ENCODE assay signal across 8 cellular contexts in genomic region chr4:139554726-139555072, GRCh38. TPM values are rescaled to one million over a fixed set of nuclear protein-coding genes. Genes with fewer than 3 reads are reported as not detected.
DNase-seq lines count a peak whose midpoint lies in the region; ATAC-seq and TF ChIP-seq lines count a peak whose summit lies in the region.

No MANE protein-coding gene starts in this region.

- no peaks in the 10 kb centered on the region for H3K9me3 Mint-ChIP-seq in HFFc6
- no peaks in the 10 kb centered on the region for H3K9me3 Mint-ChIP-seq in activated CD8-positive, alpha-beta T cell treated with anti-CD3 and anti-CD28 coated beads, Interleukin-2, amount 10 ng/mL, durations not matched to agents 7 days and 5 days (ENCODE audit: insufficient read depth)
- no peaks in the 10 kb centered on the region for H3K9me3 Mint-ChIP-seq in stimulated activated naive B cell treated with anti-CD40 and anti-IgM and Interleukin-4, amounts not matched to agents 10 μg/mL and 1 μg/mL and 100 μg/mL, for 72 hours

- H3K4me3 ChIP-seq in iPS-11a (ENCODE audit: low read depth, low read length), result peak overlapping the region; percentile 52

- TF ChIP-seq CTCF in HFFc6 (IDR thresholded peaks at IDR 0.05), result no peak

- intact Hi-C loops in posterior cingulate gyrus (cut with DNase I), result loop anchor here (5.0 kb wide), 2 partner anchors 102 to 377 kb away; partner anchors contain the start of genes ELF2 and RAB33B

- CTCF ChIA-PET in activated CD8-positive, alpha-beta T cell treated with anti-CD3 and anti-CD28 coated beads, Interleukin-2, amount 10 ng/mL, durations not matched to agents 7 days and 5 days (lab: Charles Lee), result interaction anchor here (0.9 to 2.1 kb wide), 7 partner anchors 10 to 524 kb away, joined by 3 to 5 read pairs (median 4); no protein-coding TSS in a partner anchor

- H3K4me3 Mint-ChIP-seq in HFFc6, result peak overlapping the region; percentile 94
- H3K4me3 Mint-ChIP-seq in activated CD8-positive, alpha-beta T cell treated with anti-CD3 and anti-CD28 coated beads, Interleukin-2, amount 10 ng/mL, durations not matched to agents 7 days and 5 days, result peak overlapping the region; percentile 91
- peak overlapping the region; percentile 95 to 97 for H3K4me3 Mint-ChIP-seq in stimulated activated naive B cell treated with anti-CD40 and anti-IgM and Interleukin-4, amounts not matched to agents 10 μg/mL and 1 μg/mL and 100 μg/mL, for 72 hours

- no peaks in the 10 kb centered on the region for H3K36me3 Mint-ChIP-seq in HFFc6 (ENCODE audit: low read depth)
- peaks cover 2% of the 10 kb centered on the region for H3K36me3 Mint-ChIP-seq in activated CD8-positive, alpha-beta T cell treated with anti-CD3 and anti-CD28 coated beads, Interleukin-2, amount 10 ng/mL, durations not matched to agents 7 days and 5 days (ENCODE audit: low read depth)
- peaks cover 3 to 10% of the 10 kb centered on the region in 2 donors for H3K36me3 Mint-ChIP-seq in stimulated activated naive B cell treated with anti-CD40 and anti-IgM and Interleukin-4, amounts not matched to agents 10 μg/mL and 1 μg/mL and 100 μg/mL, for 72 hours

- no peak for DNase-seq in HFFc6
- no peak for DNase-seq in activated CD8-positive, alpha-beta T cell treated with anti-CD3 and anti-CD28 coated beads, Interleukin-2, amount 10 ng/mL, durations not matched to agents 7 days and 5 days
- no peak for DNase-seq in stimulated activated naive B cell treated with anti-CD40 and anti-IgM and Interleukin-4, amounts not matched to agents 10 μg/mL and 1 μg/mL and 100 μg/mL, for 72 hours
- no peak for DNase-seq in stimulated activated CD4-positive, alpha-beta T cell treated with anti-CD3 and anti-CD28 coated beads, Interleukin-1b, Interleukin-23, amount 100 ng/mL, for 48 hours
- DNase-seq in SIG-M5 treated with dmso at 0.1 percent for 504 hours (lab: John Stamatoyannopoulos, UW; ENCODE audit: unreplicated experiment), result no peak
- DNase-seq in T1000 (lab: John Stamatoyannopoulos, UW), result no peak
- no peak for DNase-seq in posterior cingulate gyrus

- H3K27ac Mint-ChIP-seq in HFFc6, result peak overlapping the region; percentile 91
- H3K27ac Mint-ChIP-seq in activated CD8-positive, alpha-beta T cell treated with anti-CD3 and anti-CD28 coated beads, Interleukin-2, amount 10 ng/mL, durations not matched to agents 7 days and 5 days, result peak overlapping the region; percentile 96
- peak overlapping the region; percentile 97 for H3K27ac Mint-ChIP-seq in stimulated activated naive B cell treated with anti-CD40 and anti-IgM and Interleukin-4, amounts not matched to agents 10 μg/mL and 1 μg/mL and 100 μg/mL, for 72 hours

- peaks cover 14% of the 10 kb centered on the region for H3K27me3 Mint-ChIP-seq in HFFc6 (ENCODE audit: insufficient read depth)
- H3K27me3 Mint-ChIP-seq in activated CD8-positive, alpha-beta T cell treated with anti-CD3 and anti-CD28 coated beads, Interleukin-2, amount 10 ng/mL, durations not matched to agents 7 days and 5 days (ENCODE audit: low read depth), result peaks cover 9% of the 10 kb centered on the region
- no peaks in the 10 kb centered on the region for H3K27me3 Mint-ChIP-seq in stimulated activated naive B cell treated with anti-CD40 and anti-IgM and Interleukin-4, amounts not matched to agents 10 μg/mL and 1 μg/mL and 100 μg/mL, for 72 hours

- H3K4me1 Mint-ChIP-seq in HFFc6 (ENCODE audit: low read depth), result peaks cover 60% of the 10 kb centered on the region
- peaks cover 43% of the 10 kb centered on the region for H3K4me1 Mint-ChIP-seq in activated CD8-positive, alpha-beta T cell treated with anti-CD3 and anti-CD28 coated beads, Interleukin-2, amount 10 ng/mL, durations not matched to agents 7 days and 5 days (ENCODE audit: low read depth)
- peaks cover 24 to 51% of the 10 kb centered on the region in 2 donors for H3K4me1 Mint-ChIP-seq in stimulated activated naive B cell treated with anti-CD40 and anti-IgM and Interleukin-4, amounts not matched to agents 10 μg/mL and 1 μg/mL and 100 μg/mL, for 72 hours

- ATAC-seq in activated CD8-positive, alpha-beta T cell treated with anti-CD3 and anti-CD28 coated beads, Interleukin-2, amount 10 ng/mL, durations not matched to agents 7 days and 5 days, result no peak
- no peak for ATAC-seq in stimulated activated naive B cell treated with anti-CD40 and anti-IgM and Interleukin-4, amounts not matched to agents 10 μg/mL and 1 μg/mL and 100 μg/mL, for 72 hours (replicated peaks)

- POLR2A ChIA-PET in activated CD8-positive, alpha-beta T cell treated with anti-CD3 and anti-CD28 coated beads, Interleukin-2, amount 10 ng/mL, durations not matched to agents 7 days and 5 days (lab: Charles Lee), result interaction anchor here (0.7 to 1.3 kb wide), 2 partner anchors 51 to 101 kb away, joined by 3 read pairs; partner anchors contain the start of gene RAB33B

RNA-seq across cellular contexts. Expression of gene SETD7, which starts 1.3 kb away (rescaled TPM):
- 10 to 100 TPM; 61.5 to 86.6 (median 67.9) TPM for total RNA-seq in HFFc6 (2021; fragmentation: NEBNext Ultra II Directional; extraction: Animal tissue kit (Norgen Biotek cat#: 25700))
- 1 to 10 TPM; 7.2 to 7.4 TPM for total RNA-seq in activated CD8-positive, alpha-beta T cell treated with anti-CD3 and anti-CD28 coated beads, Interleukin-2, amount 10 ng/mL, durations not matched to agents 7 days and 5 days

Comparison
In these comparisons a context has a peak if more than half of its experiments do, and no peak if none do; other contexts are left out.
1. RNA of gene SETD7, which starts 1.3 kb away (total RNA-seq): 61.5 to 86.6 TPM in HFFc6; 7.2 to 7.4 TPM in activated CD8-positive, alpha-beta T cell treated with anti-CD3 and anti-CD28 coated beads, Interleukin-2, amount 10 ng/mL, durations not matched to agents 7 days and 5 days; every median in the first group is over 4 times any median in the second.
2. Peak in every context shown above with its lines, with median percentiles within 50 percentile points of each other: H3K27ac Mint-ChIP-seq and H3K4me3 Mint-ChIP-seq.